Comparison of ENCODE assay signal across 16 cellular contexts in the genomic region with DNA sequence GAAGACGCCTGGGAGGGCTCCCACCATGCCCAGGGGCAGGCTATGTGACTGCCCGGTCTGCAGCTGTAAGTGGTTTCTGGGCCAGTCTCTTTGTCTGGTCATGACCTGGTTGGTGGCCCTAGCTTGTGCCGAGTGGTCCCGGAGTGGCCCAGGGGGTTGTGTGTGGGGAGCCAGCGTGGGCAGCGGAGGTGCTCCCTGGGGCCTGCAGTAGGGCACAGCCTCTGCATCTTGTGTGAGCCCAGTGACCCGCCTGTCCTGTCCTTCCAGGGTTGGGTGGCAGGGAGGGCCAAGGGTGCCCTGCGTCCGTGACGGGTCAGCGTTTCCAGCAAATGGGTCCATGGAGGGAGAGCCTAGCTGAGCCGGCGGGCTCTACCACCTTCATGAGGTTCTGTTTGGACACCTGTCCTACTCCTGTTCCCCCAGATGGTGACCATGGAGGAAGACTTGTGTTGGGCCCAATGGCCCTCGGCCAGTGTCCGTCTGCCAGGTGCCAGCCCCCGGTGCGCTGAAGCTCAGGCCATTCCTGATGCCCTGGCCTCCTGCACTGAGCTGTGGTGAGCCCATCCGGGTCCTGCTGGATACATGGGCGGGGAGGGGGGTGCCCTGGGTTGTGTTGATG.
DNase-seq lines count a peak whose midpoint lies in the region; ATAC-seq, FAIRE-seq and TF ChIP-seq lines count a peak whose summit lies in the region.
"Had no signal": no experiment of that assay in that cellular context is flagged by ENCODE, and none has a peak within 500 bp of the region (broad histone marks: within the 10 kb centered on the region; RNA-seq: fewer than 3 reads in every experiment).

No MANE protein-coding gene starts in this region.

- intact Hi-C loops in CD14-positive monocyte (cut with micrococcal nuclease): no loop called here
- intact Hi-C loops in ovary (cut with DNase I): no loop called here

- H3K27me3 ChIP-seq in ovary: no peaks in the 10 kb centered on the region
- H3K27me3 ChIP-seq: BLaER1, foreskin keratinocyte had no signal

- H3K4me1 Mint-ChIP-seq in CD14-positive monocyte: no peaks in the 10 kb centered on the region
- no peaks in the 10 kb centered on the region for H3K4me1 Mint-ChIP-seq in endothelial cell (ENCODE audit: unreplicated experiment)
- H3K4me1 Mint-ChIP-seq in stimulated activated memory B cell treated with anti-CD40 and anti-IgM and Interleukin-4, amounts not matched to agents 10 μg/mL and 1 μg/mL and 100 μg/mL, for 72 hours: no peaks in the 10 kb centered on the region
- H3K4me1 Mint-ChIP-seq: memory B cell, neural crest cell had no signal

- TF ChIP-seq POLR2A in ovary (IDR thresholded peaks at IDR 0.05): no peak

- H3K4me3 ChIP-seq in ovary: no peak overlapping the region
- H3K4me3 ChIP-seq: BLaER1, thoracic aorta had no signal

- H3K9me3 ChIP-seq in ovary: peaks cover 0 to 4% of the 10 kb centered on the region in 2 donors

- H3K4me3 Mint-ChIP-seq in CD14-positive monocyte (no peak overlapping the region), endothelial cell (ENCODE audit: unreplicated experiment) (no peak overlapping the region)
- H3K4me3 Mint-ChIP-seq in stimulated activated memory B cell treated with anti-CD40 and anti-IgM and Interleukin-4, amounts not matched to agents 10 μg/mL and 1 μg/mL and 100 μg/mL, for 72 hours: no peak overlapping the region
- H3K4me3 Mint-ChIP-seq: memory B cell, neural crest cell had no signal

- H3K36me3 Mint-ChIP-seq in CD14-positive monocyte: no peaks in the 10 kb centered on the region
- H3K36me3 Mint-ChIP-seq in endothelial cell (ENCODE audit: low read depth, unreplicated experiment): peaks cover 19% of the 10 kb centered on the region
- H3K36me3 Mint-ChIP-seq in stimulated activated memory B cell treated with anti-CD40 and anti-IgM and Interleukin-4, amounts not matched to agents 10 μg/mL and 1 μg/mL and 100 μg/mL, for 72 hours: no peaks in the 10 kb centered on the region
- H3K36me3 Mint-ChIP-seq: memory B cell had no signal

- no peak for ATAC-seq in stimulated activated memory B cell treated with anti-CD40 and anti-IgM and Interleukin-4, amounts not matched to agents 10 μg/mL and 1 μg/mL and 100 μg/mL, for 72 hours
- no peak for ATAC-seq in HG02759 (IDR thresholded peaks at IDR 0.05; ENCODE audit: unreplicated experiment)
- ATAC-seq: foreskin keratinocyte, HCT116 had no signal

- FAIRE-seq in urothelium cell line (lab: Jason Lieb, UNC): no peak

- no peak overlapping the region for H3K27ac ChIP-seq in ovary
- H3K27ac ChIP-seq: BLaER1, foreskin keratinocyte, thoracic aorta had no signal

- H3K36me3 ChIP-seq in ovary: no peaks in the 10 kb centered on the region
- H3K36me3 ChIP-seq: BLaER1, thoracic aorta had no signal

- in situ Hi-C loops in GM13977 (cut with MboI; ENCODE audit: low pct_unique_long_range_greater_than_20kb, low sequenced_read_pairs, unreplicated experiment): no loop called here

- TF ChIP-seq CTCF in CD14-positive monocyte (IDR thresholded peaks at IDR 0.05) (no peak), GM13977 (IDR thresholded peaks at IDR 0.05; ENCODE audit: extremely low read depth, insufficient read depth, missing control alignments) (no peak), endothelial cell (IDR thresholded peaks at IDR 0.05; ENCODE audit: unreplicated experiment) (no peak), ovary (IDR thresholded peaks at IDR 0.05) (no peak)

- DNase-seq in CD14-positive monocyte (ENCODE audit: low spot score) (peak; percentile 28), GM13977 (ENCODE audit: low spot score) (peak; percentile 3), endothelial cell (ENCODE audit: low spot score) (peak; percentile 3), ovary (peak in 4 of 5 donors; percentile 6 to 21 (median 8)), urothelium cell line (ENCODE audit: low spot score) (no peak)
- DNase-seq: DMS 273 treated with DMSO at 0.1 percent for 48 hours; foreskin keratinocyte; SHP77; stimulated activated CD4-positive, alpha-beta T cell treated with anti-CD3 and anti-CD28 coated beads, Interleukin-4, amount 100 ng/mL, for 24 hours had no signal

- H3K27me3 Mint-ChIP-seq in CD14-positive monocyte (ENCODE audit: low read depth in 3 of 3) (peaks cover 0 to 2% (median 1%) of the 10 kb centered on the region in 3 donors), endothelial cell (ENCODE audit: unreplicated experiment) (peaks cover 15% of the 10 kb centered on the region)
- no peaks in the 10 kb centered on the region for H3K27me3 Mint-ChIP-seq in stimulated activated memory B cell treated with anti-CD40 and anti-IgM and Interleukin-4, amounts not matched to agents 10 μg/mL and 1 μg/mL and 100 μg/mL, for 72 hours
- H3K27me3 Mint-ChIP-seq: memory B cell had no signal

- WGBS in ovary, 3 donors: 83 to 86% (median 83%) methylated on average over 19 of the region's 19 CpGs

- peaks cover 27 to 72% (median 64%) of the 10 kb centered on the region in 7 donors for H3K9me3 Mint-ChIP-seq in CD14-positive monocyte
- H3K9me3 Mint-ChIP-seq in endothelial cell (ENCODE audit: unreplicated experiment): peaks cover 16% of the 10 kb centered on the region
- H3K9me3 Mint-ChIP-seq in stimulated activated memory B cell treated with anti-CD40 and anti-IgM and Interleukin-4, amounts not matched to agents 10 μg/mL and 1 μg/mL and 100 μg/mL, for 72 hours: peaks cover 19% of the 10 kb centered on the region

- no peak overlapping the region for H3K27ac Mint-ChIP-seq in CD14-positive monocyte
- H3K27ac Mint-ChIP-seq in endothelial cell (ENCODE audit: unreplicated experiment): no peak overlapping the region
- no peak overlapping the region for H3K27ac Mint-ChIP-seq in stimulated activated memory B cell treated with anti-CD40 and anti-IgM and Interleukin-4, amounts not matched to agents 10 μg/mL and 1 μg/mL and 100 μg/mL, for 72 hours
- H3K27ac Mint-ChIP-seq: memory B cell had no signal

- TF ChIP-seq EP300 in ovary (IDR thresholded peaks at IDR 0.05): no peak

- H3K4me1 ChIP-seq in ovary (ENCODE audit: insufficient read depth): no peaks in the 10 kb centered on the region
- H3K4me1 ChIP-seq: BLaER1, foreskin keratinocyte had no signal
